Comparison of ENCODE assay signal across 22 cellular contexts in the genomic region with DNA sequence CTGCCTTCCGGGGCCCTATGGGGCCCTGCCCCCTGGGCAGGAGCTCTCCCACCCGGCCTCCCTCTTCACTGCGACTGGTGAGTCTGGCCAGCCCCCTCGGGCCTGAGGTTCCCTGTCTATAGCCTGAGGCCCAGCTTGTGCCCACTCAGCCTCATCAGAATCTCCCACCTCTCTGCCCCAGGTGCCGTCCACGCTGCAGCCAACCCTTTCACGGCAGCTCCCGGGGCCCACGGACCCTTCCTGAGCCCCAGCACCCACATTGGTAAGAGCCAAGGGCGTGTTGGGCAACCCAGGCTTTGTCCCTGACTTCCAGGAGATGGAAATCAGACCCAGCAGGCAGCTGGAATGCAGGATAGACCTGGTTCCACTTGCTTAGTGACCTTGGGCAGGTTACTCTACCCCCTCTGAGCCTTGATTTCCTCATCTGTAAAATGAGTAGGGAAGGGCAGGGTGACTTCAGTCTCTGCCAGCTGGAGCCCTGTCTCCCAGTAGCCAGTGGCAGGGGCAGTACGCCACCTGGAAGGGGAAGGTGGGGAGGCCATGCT.
"Had no signal": no experiment of that assay in that cellular context is flagged by ENCODE, and none has a peak within 500 bp of the region (broad histone marks: within the 10 kb centered on the region; RNA-seq: fewer than 3 reads in every experiment).

No MANE protein-coding gene starts in this region.

- H3K27me3 Mint-ChIP-seq: activated CD8-positive, alpha-beta memory T cell treated with anti-CD3 and anti-CD28 coated beads, Interleukin-2, amount 10 ng/mL, durations not matched to agents 7 days and 5 days; naive B cell; progenitor cell of endocrine pancreas had no signal

- H3K4me2 ChIP-seq: smooth muscle cell had no signal

- H3K4me3 ChIP-seq: ascending aorta, breast epithelium, gastroesophageal sphincter, lung, SK-N-MC, smooth muscle cell, thoracic aorta had no signal

- H3K9me3 Mint-ChIP-seq: activated T-cell treated with anti-CD3 and anti-CD28 coated beads, Interleukin-2, amount 50 U/mL, for 4 hours; naive B cell had no signal

- H3K27ac ChIP-seq: ascending aorta, breast epithelium, gastroesophageal sphincter, SK-N-MC, thoracic aorta had no signal

- ATAC-seq: activated CD8-positive, alpha-beta memory T cell treated with anti-CD3 and anti-CD28 coated beads, Interleukin-2, amount 10 ng/mL, durations not matched to agents 7 days and 5 days; activated T-cell treated with anti-CD3 and anti-CD28 coated beads, Interleukin-2, amount 50 U/mL, for 4 hours; gastroesophageal sphincter; left colon; right cardiac atrium had no signal

- H3K4me3 Mint-ChIP-seq: activated CD8-positive, alpha-beta memory T cell treated with anti-CD3 and anti-CD28 coated beads, Interleukin-2, amount 10 ng/mL, durations not matched to agents 7 days and 5 days; activated T-cell treated with anti-CD3 and anti-CD28 coated beads, Interleukin-2, amount 50 U/mL, for 4 hours had no signal

- H3K9me3 ChIP-seq: ascending aorta, breast epithelium, gastroesophageal sphincter, thoracic aorta had no signal

- DNase-seq: activated CD4-positive, alpha-beta T cell treated with anti-CD3 and anti-CD28 coated beads for 1 hour; activated CD4-positive, alpha-beta T cell treated with anti-CD3 and anti-CD28 coated beads, Interleukin-2, amount 50 U/mL, for 4 hours; activated CD8-positive, alpha-beta memory T cell treated with anti-CD3 and anti-CD28 coated beads, Interleukin-2, amount 10 ng/mL, durations not matched to agents 7 days and 5 days; activated effector memory CD4-positive, alpha-beta T cell treated with anti-CD3 and anti-CD28 coated beads, Interleukin-2, amount 50 U/mL, for 16 hours; activated T-cell treated with anti-CD3 and anti-CD28 coated beads, Interleukin-2, amount 50 U/mL, for 4 hours; dermis blood vessel endothelial cell; erythroblast; left colon; naive B cell; occipital lobe; right cardiac atrium; stimulated activated CD4-positive, alpha-beta T cell treated with anti-CD3 and anti-CD28 coated beads, Interleukin-4, amount 100 ng/mL, for 4 hours; stimulated activated CD8-positive, alpha-beta memory T cell treated with anti-CD3 and anti-CD28 coated beads, Interleukin-4, amount 100 ng/mL, for 48 hours; T-helper 9 cell had no signal

- H3K27ac Mint-ChIP-seq: activated CD8-positive, alpha-beta memory T cell treated with anti-CD3 and anti-CD28 coated beads, Interleukin-2, amount 10 ng/mL, durations not matched to agents 7 days and 5 days; progenitor cell of endocrine pancreas had no signal

- H3K27me3 ChIP-seq: ascending aorta, breast epithelium, gastroesophageal sphincter had no signal
